In the genomic region with DNA sequence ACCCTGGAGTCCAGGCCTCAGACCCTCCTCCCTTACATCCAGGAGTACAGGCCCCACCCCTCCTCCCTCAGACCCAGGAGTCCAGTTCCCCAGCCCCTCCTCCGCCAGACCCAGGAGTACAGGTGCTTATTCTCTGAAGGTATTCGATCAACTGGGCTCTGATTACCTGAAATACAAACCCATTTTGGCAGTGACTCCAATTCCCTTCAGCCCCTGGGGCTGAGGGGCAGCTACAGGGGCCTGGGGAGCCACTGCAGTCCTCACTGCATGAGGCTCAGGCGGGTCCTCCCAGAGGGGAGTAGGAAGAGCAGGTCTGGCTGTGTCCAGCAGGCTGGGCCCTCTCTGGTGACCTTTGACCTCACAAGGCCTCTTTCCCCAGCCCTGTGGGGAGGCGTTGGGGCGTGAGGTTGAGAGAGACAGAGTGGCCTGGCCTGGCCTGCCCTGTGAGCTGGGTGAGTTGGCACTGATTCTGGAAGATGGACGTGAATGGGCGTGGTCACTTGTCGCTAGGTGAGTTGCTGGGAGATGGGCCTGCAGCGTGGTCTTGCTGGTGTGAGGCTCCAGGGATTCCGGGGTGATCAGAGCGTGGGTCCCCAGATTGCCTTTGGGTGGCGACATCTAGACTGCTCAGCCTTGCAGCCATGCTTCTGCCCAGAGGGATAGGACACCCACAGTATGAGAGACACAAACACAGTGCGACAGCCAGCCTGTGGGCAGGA, we compare ENCODE assay signal across 1 cellular context.
TF ChIP-seq lines count a peak whose summit lies in the region.

No MANE protein-coding gene starts in this region.

TF ChIP-seq in GM12891, 5 proteins besides CTCF, POLR2A, EP300 and RAD21:
- TF ChIP-seq POU2F2 (IDR thresholded peaks at IDR 0.05; ENCODE audit: low read depth, low read length), result no peak
- TF ChIP-seq POLR2AphosphoS5 (IDR thresholded peaks at IDR 0.05; ENCODE audit: low read depth, low read length), result no peak
- TF ChIP-seq SPI1 (IDR thresholded peaks at IDR 0.05; ENCODE audit: low read depth, low read length), result no peak
- TF ChIP-seq PAX5 (IDR thresholded peaks at IDR 0.05; ENCODE audit: insufficient read depth, low read length, severe bottlenecking), result no peak
- TF ChIP-seq TAF1 (IDR thresholded peaks at IDR 0.05; ENCODE audit: low read depth, low read length), result no peak
TF ChIP-seq in GM12891: peak in this region for 0.
